17 cellular contexts compared by ENCODE assay signal in the genomic region with DNA sequence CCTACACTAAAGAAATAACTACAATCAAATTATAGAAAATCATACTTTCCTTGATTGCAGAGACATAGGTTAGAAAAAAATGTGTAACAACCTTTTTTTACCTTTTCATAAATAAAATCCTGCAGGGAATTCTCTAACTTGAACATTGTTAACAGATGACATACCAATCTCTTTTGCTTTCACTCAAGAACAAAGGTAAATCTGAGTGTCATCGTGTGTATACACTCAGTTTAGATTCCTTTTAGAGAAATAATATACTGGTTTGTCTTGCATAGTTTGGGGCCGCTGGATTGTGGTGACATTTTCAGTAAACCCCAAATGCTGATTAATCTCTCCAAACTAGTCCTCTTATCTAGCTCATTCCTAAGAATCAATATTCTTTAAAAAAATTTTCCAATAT. TPM values are rescaled to one million over a fixed set of nuclear protein-coding genes. Genes with fewer than 3 reads are reported as not detected.
A peak's percentile ranks its signal among the peaks of the same experiment; 100 is the strongest.
DNase-seq lines count a peak whose midpoint lies in the region; ATAC-seq and TF ChIP-seq lines count a peak whose summit lies in the region.
"Had no signal": no experiment of that assay in that cellular context is flagged by ENCODE, and none has a peak within 500 bp of the region (broad histone marks: within the 10 kb centered on the region; RNA-seq: fewer than 3 reads in every experiment).

No MANE protein-coding gene starts in this region.

- no TSS peak for BruUV-seq in PC-9 (replicated peaks; lab: Mats Ljungman, UMichigan)

- no peak for ATAC-seq in foreskin keratinocyte

- H3K36me3 Mint-ChIP-seq in activated T-helper 2 cell treated with anti-CD3 and anti-CD28 coated beads, Interferon-gamma antibody, Interleukin-2, Interleukin-4, amounts not matched to agents 10 μg/mL and 5 μg/mL and 100 μg/mL, durations not matched to agents 14 hours and 24 hours and 36 hours (ENCODE audit: low read depth): no peaks in the 10 kb centered on the region
- H3K36me3 Mint-ChIP-seq: CD8-positive, alpha-beta memory T cell had no signal

- H3F3A ChIP-seq in GM23248 (ENCODE audit: insufficient read depth) (peaks cover 36% of the 10 kb centered on the region), PC-9 (ENCODE audit: insufficient read depth, low read depth) (peaks cover 33% of the 10 kb centered on the region), smooth muscle cell (ENCODE audit: low read depth) (peaks cover 6% of the 10 kb centered on the region)

- H3K27ac Mint-ChIP-seq in activated T-helper 2 cell treated with anti-CD3 and anti-CD28 coated beads, Interferon-gamma antibody, Interleukin-2, Interleukin-4, amounts not matched to agents 10 μg/mL and 5 μg/mL and 100 μg/mL, durations not matched to agents 14 hours and 24 hours and 36 hours: no peak overlapping the region
- H3K27ac Mint-ChIP-seq: CD8-positive, alpha-beta memory T cell had no signal

- H2AFZ ChIP-seq in GM23248 (no peak overlapping the region), PC-9 (peak overlapping the region; percentile 69; the same call in 1 of the 2 replicates), smooth muscle cell (ENCODE audit: low read depth) (no peak overlapping the region), hepatocyte (no peak overlapping the region)

- intact Hi-C loops in PC-9 (cut with micrococcal nuclease; ENCODE audit: unreplicated experiment): loop anchor here (1.0 kb wide), 3 partner anchors 96 to 205 kb away; no protein-coding TSS in a partner anchor
- intact Hi-C loops in activated T-helper 2 cell treated with anti-CD3 and anti-CD28 coated beads, Interferon-gamma antibody, Interleukin-2, Interleukin-4, amounts not matched to agents 10 μg/mL and 5 μg/mL and 100 μg/mL, durations not matched to agents 14 hours and 24 hours and 36 hours (cut with micrococcal nuclease): loop anchor here (10.0 kb wide), 1 partner anchor 547 kb away; no protein-coding TSS in a partner anchor

- H3K9me3 ChIP-seq in GM23248 (ENCODE audit: low read depth) (no peaks in the 10 kb centered on the region), PC-9 (ENCODE audit: insufficient read depth, low read depth) (no peaks in the 10 kb centered on the region), smooth muscle cell (replicated peaks; ENCODE audit: low read depth) (no peaks in the 10 kb centered on the region), hepatocyte (ENCODE audit: low read depth) (no peaks in the 10 kb centered on the region)
- H3K9me3 ChIP-seq: BLaER1, Caco-2 had no signal

- H3K4me1 ChIP-seq in GM23248 (ENCODE audit: insufficient read depth): peaks cover 42% of the 10 kb centered on the region
- H3K4me1 ChIP-seq in PC-9 (replicated peaks; ENCODE audit: insufficient read depth): peaks cover 46% of the 10 kb centered on the region
- H3K4me1 ChIP-seq in foreskin keratinocyte: peaks cover 24% of the 10 kb centered on the region
- H3K4me1 ChIP-seq in smooth muscle cell (ENCODE audit: low read depth): no peaks in the 10 kb centered on the region
- no peaks in the 10 kb centered on the region for H3K4me1 ChIP-seq in hepatocyte (ENCODE audit: insufficient read depth)
- H3K4me1 ChIP-seq: Caco-2 had no signal

- H3K27ac ChIP-seq in GM23248 (no peak overlapping the region), PC-9 (peak overlapping the region; percentile 93), foreskin keratinocyte (peak overlapping the region; percentile 27), smooth muscle cell (ENCODE audit: low read depth) (peak overlapping the region; percentile 44), hepatocyte (no peak overlapping the region)
- H3K27ac ChIP-seq: BLaER1, HL-60 had no signal

- no peak overlapping the region for H3K4me3 Mint-ChIP-seq in activated T-helper 2 cell treated with anti-CD3 and anti-CD28 coated beads, Interferon-gamma antibody, Interleukin-2, Interleukin-4, amounts not matched to agents 10 μg/mL and 5 μg/mL and 100 μg/mL, durations not matched to agents 14 hours and 24 hours and 36 hours (ENCODE audit: low read depth)
- H3K4me3 Mint-ChIP-seq: CD8-positive, alpha-beta memory T cell had no signal

- no peak for TF ChIP-seq CTCF in PC-9 (conservative IDR thresholded peaks at IDR 0.05)
- no peak for TF ChIP-seq CTCF in foreskin keratinocyte (conservative IDR thresholded peaks at IDR 0.05)
- TF ChIP-seq CTCF in smooth muscle cell (IDR thresholded peaks at IDR 0.05; ENCODE audit: borderline replicate concordance, insufficient read depth, poor library complexity, severe bottlenecking): no peak
- TF ChIP-seq CTCF in hepatocyte (IDR thresholded peaks at IDR 0.05; ENCODE audit: poor library complexity): no peak

- H3K79me2 ChIP-seq in GM23248 (ENCODE audit: insufficient read depth): no peaks in the 10 kb centered on the region
- H3K79me2 ChIP-seq in PC-9 (ENCODE audit: low read depth): no peaks in the 10 kb centered on the region
- H3K79me2 ChIP-seq in smooth muscle cell (ENCODE audit: low read depth): no peaks in the 10 kb centered on the region
- no peaks in the 10 kb centered on the region for H3K79me2 ChIP-seq in hepatocyte

- H3K9ac ChIP-seq in GM23248: no peak overlapping the region
- no peak overlapping the region for H3K9ac ChIP-seq in smooth muscle cell (ENCODE audit: low read depth)
- H3K9ac ChIP-seq: BLaER1 had no signal

- in situ Hi-C loops in GM23248 (cut with MboI): loop anchor here (25.0 kb wide), 1 partner anchor 544 kb away; the partner anchor contains the start of genes IFNA14 and IFNA17

- peaks cover 34% of the 10 kb centered on the region for H3K27me3 Mint-ChIP-seq in activated T-helper 2 cell treated with anti-CD3 and anti-CD28 coated beads, Interferon-gamma antibody, Interleukin-2, Interleukin-4, amounts not matched to agents 10 μg/mL and 5 μg/mL and 100 μg/mL, durations not matched to agents 14 hours and 24 hours and 36 hours (ENCODE audit: low read depth)

- peak overlapping the region; percentile 50 for H3K4me2 ChIP-seq in GM23248 (ENCODE audit: unreplicated experiment)
- H3K4me2 ChIP-seq in PC-9: peak overlapping the region; percentile 62
- no peak overlapping the region for H3K4me2 ChIP-seq in smooth muscle cell
- H3K4me2 ChIP-seq in hepatocyte: no peak overlapping the region
- H3K4me2 ChIP-seq: BLaER1 had no signal

- POLR2A ChIA-PET in PC-9 (lab: Charles Lee; ENCODE audit: unreplicated experiment): interaction anchor here (0.6 to 1.0 kb wide), 2 partner anchors 97 to 446 kb away, joined by 3 to 7 read pairs; no protein-coding TSS in a partner anchor

- H3K27me3 ChIP-seq in GM23248 (replicated peaks; ENCODE audit: insufficient read depth) (no peaks in the 10 kb centered on the region), PC-9 (ENCODE audit: insufficient read depth, low read depth) (no peaks in the 10 kb centered on the region), foreskin keratinocyte (no peaks in the 10 kb centered on the region), smooth muscle cell (ENCODE audit: low read depth) (no peaks in the 10 kb centered on the region), hepatocyte (no peaks in the 10 kb centered on the region)
- H3K27me3 ChIP-seq: BLaER1 had no signal

- no peaks in the 10 kb centered on the region for H3K4me1 Mint-ChIP-seq in activated T-helper 2 cell treated with anti-CD3 and anti-CD28 coated beads, Interferon-gamma antibody, Interleukin-2, Interleukin-4, amounts not matched to agents 10 μg/mL and 5 μg/mL and 100 μg/mL, durations not matched to agents 14 hours and 24 hours and 36 hours (ENCODE audit: low read depth)

- no peaks in the 10 kb centered on the region for H3K9me2 ChIP-seq in GM23248 (ENCODE audit: insufficient read depth)
- H3K9me2 ChIP-seq in PC-9 (ENCODE audit: insufficient read depth): no peaks in the 10 kb centered on the region
- H3K9me2 ChIP-seq in hepatocyte (replicated peaks; ENCODE audit: insufficient read depth): no peaks in the 10 kb centered on the region

- H3K36me3 ChIP-seq in GM23248 (ENCODE audit: low read depth) (no peaks in the 10 kb centered on the region), PC-9 (ENCODE audit: low read depth) (no peaks in the 10 kb centered on the region), smooth muscle cell (ENCODE audit: low read depth) (no peaks in the 10 kb centered on the region), hepatocyte (replicated peaks; ENCODE audit: insufficient read depth, low read depth) (no peaks in the 10 kb centered on the region)
- H3K36me3 ChIP-seq: BLaER1 had no signal

- WGBS in GM23248 (ENCODE audit: low coverage in 1 of 2, low lambda C conversion rate in 2 of 2, missing lambda C conversion rate in 2 of 2), 2 experiments: 70 to 78% methylated on average over 2 of the region's 2 CpGs
- WGBS in smooth muscle cell (ENCODE audit: low lambda C conversion rate): 75% methylated on average over 2 of the region's 2 CpGs
- WGBS in hepatocyte (ENCODE audit: low lambda C conversion rate, missing lambda C conversion rate): 76% methylated on average over 2 of the region's 2 CpGs

- H3K4me3 ChIP-seq in GM23248: no peak overlapping the region
- H3K4me3 ChIP-seq in PC-9: peak overlapping the region; percentile 24; the same call in 1 of the 2 replicates
- H3K4me3 ChIP-seq in smooth muscle cell: no peak overlapping the region
- H3K4me3 ChIP-seq in hepatocyte: no peak overlapping the region
- H3K4me3 ChIP-seq: BLaER1 had no signal

- DNase-seq in GM23248 (no peak), PC-9 (peak; percentile 10 to 69), foreskin keratinocyte (no peak), smooth muscle cell (lab: John Stamatoyannopoulos, UW; ENCODE audit: unreplicated experiment) (no peak), NCI-H748 (lab: John Stamatoyannopoulos, UW; ENCODE audit: unreplicated experiment) (no peak), NCI-H1105 (lab: John Stamatoyannopoulos, UW) (no peak), hepatocyte (ENCODE audit: low spot score) (no peak)
- no peak for DNase-seq in activated T-helper 2 cell treated with anti-CD3 and anti-CD28 coated beads, Interferon-gamma antibody, Interleukin-2, Interleukin-4, amounts not matched to agents 10 μg/mL and 5 μg/mL and 100 μg/mL, durations not matched to agents 14 hours and 24 hours and 36 hours (ENCODE audit: low spot score)
- DNase-seq: AML-193; Caco-2; CD8-positive, alpha-beta memory T cell; DMS53; GF-D8; HCEC 1CT had no signal

- H4K20me1 ChIP-seq in GM23248 (ENCODE audit: insufficient read depth) (no peaks in the 10 kb centered on the region), PC-9 (ENCODE audit: insufficient read depth) (no peaks in the 10 kb centered on the region), smooth muscle cell (ENCODE audit: low read depth) (no peaks in the 10 kb centered on the region), hepatocyte (ENCODE audit: insufficient read depth, poor library complexity, severe bottlenecking) (no peaks in the 10 kb centered on the region)
- H4K20me1 ChIP-seq: BLaER1 had no signal

- H3K9me3 Mint-ChIP-seq in activated T-helper 2 cell treated with anti-CD3 and anti-CD28 coated beads, Interferon-gamma antibody, Interleukin-2, Interleukin-4, amounts not matched to agents 10 μg/mL and 5 μg/mL and 100 μg/mL, durations not matched to agents 14 hours and 24 hours and 36 hours: no peaks in the 10 kb centered on the region
- H3K9me3 Mint-ChIP-seq: CD8-positive, alpha-beta memory T cell had no signal

- CTCF ChIA-PET in PC-9 (lab: Charles Lee): interaction anchor here (1.5 kb wide), 1 partner anchor 347 kb away, joined by 3 read pairs; no protein-coding TSS in a partner anchor

RNA-seq across cellular contexts. Expression of gene MTAP, which starts 20.8 kb away (rescaled TPM):
- 26.7 and 29.8 TPM in 2 replicates for total RNA-seq in GM23248 (2014; rRNA removed; shearing (Covaris generic))
- polyA plus RNA-seq in GM23248 (2016; fragmentation: Nextera tagmentation; extraction: Ambion mirVana) (44.8 and 47.8 TPM in 2 replicates), foreskin keratinocyte (24.6 and 29.9 TPM in 2 replicates), smooth muscle cell (19.1 and 26.1 TPM in 2 replicates), hepatocyte (15.9 and 21.2 TPM in 2 replicates)
- total RNA-seq in PC-9 (2021) (44.1 and 46.1 TPM in 2 replicates), foreskin keratinocyte (61.9 and 64.3 TPM in 2 replicates), smooth muscle cell (39.6 and 42.7 TPM in 2 replicates), hepatocyte (18.9 and 38.8 TPM in 2 replicates)
- 66.6 and 79.9 TPM in 2 replicates for total RNA-seq in activated T-helper 2 cell treated with anti-CD3 and anti-CD28 coated beads, Interferon-gamma antibody, Interleukin-2, Interleukin-4, amounts not matched to agents 10 μg/mL and 5 μg/mL and 100 μg/mL, durations not matched to agents 14 hours and 24 hours and 36 hours
- total RNA-seq: H4 had no signal

Comparison
In these comparisons a context has a peak if more than half of its experiments do, and no peak if none do; other contexts are left out.
1. DNase-seq: peak in PC-9 (2 of 2); none in GM23248 (single experiment), foreskin keratinocyte (0 of 2), smooth muscle cell (single experiment), activated T-helper 2 cell treated with anti-CD3 and anti-CD28 coated beads, Interferon-gamma antibody, Interleukin-2, Interleukin-4, amounts not matched to agents 10 μg/mL and 5 μg/mL and 100 μg/mL, durations not matched to agents 14 hours and 24 hours and 36 hours (single experiment), NCI-H748 (single experiment), NCI-H1105 (single experiment) and hepatocyte (single experiment).
2. H3K27ac ChIP-seq: peak in PC-9 (single experiment), foreskin keratinocyte (single experiment) and smooth muscle cell (single experiment); none in GM23248 (single experiment) and hepatocyte (single experiment).
3. H3K4me2 ChIP-seq: peak in GM23248 (single experiment) and PC-9 (single experiment); none in smooth muscle cell (single experiment) and hepatocyte (single experiment).